In genomic region chr3:171309906-171310359, GRCh38 we compare ENCODE assay signal across 11 cellular contexts.
DNase-seq lines count a peak whose midpoint lies in the region; ATAC-seq and TF ChIP-seq lines count a peak whose summit lies in the region.
"Had no signal": no experiment of that assay in that cellular context is flagged by ENCODE, and none has a peak within 500 bp of the region (broad histone marks: within the 10 kb centered on the region; RNA-seq: fewer than 3 reads in every experiment).

No MANE protein-coding gene starts in this region.

- no peak overlapping the region for H3K4me3 Mint-ChIP-seq in WTC11
- H3K4me3 Mint-ChIP-seq in activated CD4-positive, alpha-beta memory T cell treated with anti-CD3 and anti-CD28 coated beads, Interleukin-2, amount 10 ng/mL, durations not matched to agents 7 days and 5 days: no peak overlapping the region

- no peaks in the 10 kb centered on the region; the same call in 1 of the 2 replicates for H3K36me3 Mint-ChIP-seq in WTC11
- H3K36me3 Mint-ChIP-seq in activated CD4-positive, alpha-beta memory T cell treated with anti-CD3 and anti-CD28 coated beads, Interleukin-2, amount 10 ng/mL, durations not matched to agents 7 days and 5 days (ENCODE audit: low read depth): peaks cover 22% of the 10 kb centered on the region

- no peak for TF ChIP-seq POLR2A in GM18505 (IDR thresholded peaks at IDR 0.05; ENCODE audit: borderline replicate concordance, extremely low read depth, insufficient read depth, insufficient read length)

- DNase-seq in DMS 273 treated with DMSO at 0.1 percent for 48 hours (lab: John Stamatoyannopoulos, UW): peak; percentile 70
- peak; percentile 14 for DNase-seq in HFF-Myc (ENCODE audit: extremely low read depth, low read depth)
- DNase-seq in WTC11 (ENCODE audit: low spot score): no peak
- peak; percentile 53 for DNase-seq in kidney glomerular epithelial cell (lab: John Stamatoyannopoulos, UW)
- DNase-seq in activated CD4-positive, alpha-beta memory T cell treated with anti-CD3 and anti-CD28 coated beads, Interleukin-2, amount 10 ng/mL, durations not matched to agents 7 days and 5 days: no peak
- no peak for DNase-seq in middle frontal gyrus (ENCODE audit: extremely low spot score, low spot score)
- no peak for DNase-seq in SIG-M5 (lab: John Stamatoyannopoulos, UW)
- DNase-seq: effector CD4-positive, alpha-beta T cell; MM.1S had no signal

- H3K27ac Mint-ChIP-seq in WTC11: peak overlapping the region; percentile 12; the same call in 1 of the 2 replicates
- H3K27ac Mint-ChIP-seq in activated CD4-positive, alpha-beta memory T cell treated with anti-CD3 and anti-CD28 coated beads, Interleukin-2, amount 10 ng/mL, durations not matched to agents 7 days and 5 days: no peak overlapping the region

- no peak overlapping the region for H3K4me3 ChIP-seq in HFF-Myc (replicated peaks; ENCODE audit: low read depth, low read length)
- H3K4me3 ChIP-seq: HAP-1 had no signal

- ATAC-seq in WTC11: no peak
- no peak for ATAC-seq in GM18505 (IDR thresholded peaks at IDR 0.05; ENCODE audit: unreplicated experiment)

- peaks cover 15% of the 10 kb centered on the region for H3K9me3 Mint-ChIP-seq in WTC11
- peaks cover 11% of the 10 kb centered on the region for H3K9me3 Mint-ChIP-seq in activated CD4-positive, alpha-beta memory T cell treated with anti-CD3 and anti-CD28 coated beads, Interleukin-2, amount 10 ng/mL, durations not matched to agents 7 days and 5 days

- TF ChIP-seq CTCF in HFF-Myc (IDR thresholded peaks at IDR 0.05; ENCODE audit: low read depth, low read length, missing control alignments) (no peak), WTC11 (IDR thresholded peaks at IDR 0.05) (no peak)

- CTCF ChIA-PET in WTC11 (lab: Charles Lee): interaction anchor here (1.1 kb wide), 1 partner anchor 19 kb away, joined by 3 read pairs; no protein-coding TSS in a partner anchor
- CTCF ChIA-PET in activated CD4-positive, alpha-beta memory T cell treated with anti-CD3 and anti-CD28 coated beads, Interleukin-2, amount 10 ng/mL, durations not matched to agents 7 days and 5 days (lab: Charles Lee): no interaction called here

- peaks cover 46% of the 10 kb centered on the region for H3K4me1 Mint-ChIP-seq in WTC11
- H3K4me1 Mint-ChIP-seq in activated CD4-positive, alpha-beta memory T cell treated with anti-CD3 and anti-CD28 coated beads, Interleukin-2, amount 10 ng/mL, durations not matched to agents 7 days and 5 days: peaks cover 21% of the 10 kb centered on the region

- POLR2A ChIA-PET in WTC11 (lab: Charles Lee): no interaction called here
- POLR2A ChIA-PET in activated CD4-positive, alpha-beta memory T cell treated with anti-CD3 and anti-CD28 coated beads, Interleukin-2, amount 10 ng/mL, durations not matched to agents 7 days and 5 days (lab: Charles Lee): no interaction called here

- H3K27me3 Mint-ChIP-seq in WTC11 (ENCODE audit: low read depth): no peaks in the 10 kb centered on the region
- no peaks in the 10 kb centered on the region for H3K27me3 Mint-ChIP-seq in activated CD4-positive, alpha-beta memory T cell treated with anti-CD3 and anti-CD28 coated beads, Interleukin-2, amount 10 ng/mL, durations not matched to agents 7 days and 5 days

TF ChIP-seq in WTC11, 78 proteins besides CTCF, POLR2A, EP300 and RAD21:
- TF ChIP-seq ZNF512 (CRISPR knock-in tag; IDR thresholded peaks at IDR 0.05; ENCODE audit: borderline replicate concordance) (no peak), CREB1 (CRISPR knock-in tag; IDR thresholded peaks at IDR 0.05) (no peak), IRF1 (CRISPR knock-in tag; IDR thresholded peaks at IDR 0.05) (no peak)

Comparison
In these comparisons a context has a peak if more than half of its experiments do, and no peak if none do; other contexts are left out.
1. DNase-seq: peak in DMS 273 treated with DMSO at 0.1 percent for 48 hours (single experiment), HFF-Myc (single experiment) and kidney glomerular epithelial cell (single experiment); none in WTC11 (single experiment), activated CD4-positive, alpha-beta memory T cell treated with anti-CD3 and anti-CD28 coated beads, Interleukin-2, amount 10 ng/mL, durations not matched to agents 7 days and 5 days (single experiment), middle frontal gyrus (single experiment) and SIG-M5 (single experiment).